In the genomic region with DNA sequence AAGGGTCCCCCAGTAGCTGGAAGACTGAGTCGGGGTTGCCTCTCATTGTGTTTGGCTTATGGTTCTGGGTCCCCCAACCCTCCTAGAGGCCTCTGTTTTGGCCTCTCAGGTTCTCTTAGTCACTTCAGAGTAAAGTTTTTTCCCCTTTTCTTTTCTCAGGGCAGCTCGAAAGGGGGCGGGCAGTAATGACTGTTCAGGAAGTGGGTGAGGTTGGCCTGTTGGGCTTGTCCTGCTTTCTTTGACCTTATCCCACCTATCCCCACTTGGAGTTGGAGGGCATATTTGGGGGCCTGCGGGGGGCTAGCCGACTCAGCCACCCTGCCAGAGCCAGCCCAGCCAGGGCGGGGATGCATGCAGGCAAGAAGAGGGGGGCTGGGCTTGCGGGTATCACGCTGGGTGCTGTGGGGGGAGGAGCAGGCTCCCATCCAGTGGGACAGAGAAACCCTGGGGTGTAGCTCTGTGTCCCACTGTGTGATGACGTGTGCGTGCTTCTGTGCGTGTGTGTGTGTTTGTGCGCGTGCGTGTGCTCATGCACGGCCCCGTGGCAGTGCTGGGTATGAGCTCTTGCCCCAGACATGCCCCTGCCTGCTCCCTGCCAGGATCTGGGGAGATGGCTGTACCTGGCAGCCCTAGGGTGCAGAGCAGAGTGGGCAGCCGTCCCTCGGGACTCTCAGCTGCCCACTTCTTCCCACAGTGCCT, we compare ENCODE assay signal across 8 cellular contexts. TPM values are rescaled to one million over a fixed set of nuclear protein-coding genes. Genes with fewer than 3 reads are reported as not detected.
A peak's percentile ranks its signal among the peaks of the same experiment; 100 is the strongest.
DNase-seq lines count a peak whose midpoint lies in the region; ATAC-seq, FAIRE-seq and TF ChIP-seq lines count a peak whose summit lies in the region.

No MANE protein-coding gene starts in this region.

- CTCF ChIA-PET in AG04450 (lab: Charles Lee) (interaction anchor here (2.0 kb wide), 1 partner anchor 9 kb away, joined by 22 read pairs; no protein-coding TSS in a partner anchor), GM12878 (lab: Yijun Ruan, JAX) (interaction anchor here (1.0 to 3.2 kb wide), 5 partner anchors 9 to 138 kb away, joined by 3 to 39 read pairs (median 10); partner anchors contain the start of genes GSK3A and POU2F2)

- no peaks in the 10 kb centered on the region for H3K27me3 ChIP-seq in AG04450 (ENCODE audit: control insufficient read depth, insufficient read depth, low read length)
- H3K27me3 ChIP-seq in GM12878 (replicated peaks in 1 of 2; ENCODE audit: control insufficient read depth in 2 of 2, insufficient read depth in 2 of 2, low read length in 1 of 2), result no peaks in the 10 kb centered on the region

- TF ChIP-seq POLR2A in GM12878 (IDR thresholded peaks at IDR 0.05; ENCODE audit: low read depth, low read length), result peak; percentile 78

- FAIRE-seq in GM12878 (lab: Jason Lieb, UNC), result peak; percentile 94

- H3K36me3 ChIP-seq in GM12878 (ENCODE audit: control insufficient read depth in 2 of 2, insufficient read depth in 2 of 2, low read length in 1 of 2), result peaks cover 3 to 19% of the 10 kb centered on the region in 2 experiments; a peak in 3 of 4 replicates

- RAD21 ChIA-PET in GM12878 (lab: Charles Lee; ENCODE audit: unreplicated experiment), result interaction anchor here (0.6 to 3.1 kb wide), 9 partner anchors 9 to 162 kb away, joined by 3 to 23 read pairs (median 5); partner anchors contain the start of gene GSK3A

- DNase-seq in AG04450 (ENCODE audit: low read depth, low spot score), result no peak
- peak; percentile 69 for DNase-seq in H4 (ENCODE audit: low spot score)
- DNase-seq in T-helper 22 cell (ENCODE audit: low read depth), result peak; percentile 74
- no peak for DNase-seq in GM12878 (ENCODE audit: low read depth, low spot score)
- peak; percentile 70 to 82 for DNase-seq in left colon
- DNase-seq in stimulated activated CD4-positive, alpha-beta T cell treated with anti-CD3 and anti-CD28 coated beads, TNF-alpha, amount 100 ng/mL, for 24 hours (ENCODE audit: low read depth in 3 of 3), result peak in 2 of 3 experiments; percentile 51 to 69

- no peak; a peak in 1 of 4 replicates for TF ChIP-seq EP300 in GM12878 (IDR thresholded peaks at IDR 0.05; ENCODE audit: borderline replicate concordance in 1 of 2, control insufficient read depth in 1 of 2, low read depth in 2 of 2, low read length in 2 of 2)

- H3K9me3 ChIP-seq in AG04450 (ENCODE audit: control insufficient read depth, insufficient read depth, low read length) (no peaks in the 10 kb centered on the region; the same call in 1 of the 2 replicates), GM12878 (replicated peaks; ENCODE audit: control insufficient read depth, insufficient read depth, low read length) (no peaks in the 10 kb centered on the region)

- peak overlapping the region; percentile 99 for H3K4me2 ChIP-seq in GM12878 (ENCODE audit: control insufficient read depth, insufficient read depth)

- H3K4me3 ChIP-seq in AG04450 (ENCODE audit: low read depth, low read length) (peak overlapping the region; percentile 89), GM12878 (peak overlapping the region; percentile 91)

- H3K4me1 ChIP-seq in GM12878 (ENCODE audit: control insufficient read depth, insufficient read depth, low read length), result peaks cover 25% of the 10 kb centered on the region

- peak overlapping the region; percentile 98 for H3K9ac ChIP-seq in GM12878 (ENCODE audit: control insufficient read depth, insufficient read depth, low read length)

- H4K20me1 ChIP-seq in GM12878 (ENCODE audit: control insufficient read depth, insufficient read depth), result no peaks in the 10 kb centered on the region; the same call in 1 of the 2 replicates

- ATAC-seq in GM12878, result peak; percentile 12
- peak; percentile 6 for ATAC-seq in left colon
- ATAC-seq in HG03139 (IDR thresholded peaks at IDR 0.05; ENCODE audit: unreplicated experiment), result no peak
- no peak for ATAC-seq in HG03439 (IDR thresholded peaks at IDR 0.05; ENCODE audit: unreplicated experiment)

- no peak for TF ChIP-seq CTCF in AG04450 (IDR thresholded peaks at IDR 0.05; ENCODE audit: low read depth, low read length)
- no peak for TF ChIP-seq CTCF in GM12878 (IDR thresholded peaks at IDR 0.05 in 2 of 3, conservative IDR thresholded peaks at IDR 0.05 in 1 of 3; ENCODE audit: control insufficient read depth in 2 of 3, extremely low read depth in 1 of 3, insufficient read depth in 1 of 3, low read depth in 3 of 3, low read length in 3 of 3)

- peak overlapping the region; percentile 88 for H3K27ac ChIP-seq in AG04450 (ENCODE audit: low read depth, low read length)
- peak overlapping the region; percentile 94 for H3K27ac ChIP-seq in GM12878 (ENCODE audit: control insufficient read depth, insufficient read depth)

- POLR2A ChIA-PET in AG04450 (lab: Yijun Ruan, JAX) (interaction anchor here (0.5 to 2.3 kb wide), 5 partner anchors 9 to 63 kb away, joined by 4 to 13 read pairs (median 8); no protein-coding TSS in a partner anchor), GM12878 (lab: Charles Lee) (interaction anchor here (1.0 to 3.2 kb wide), 11 partner anchors 9 to 141 kb away, joined by 3 to 24 read pairs (median 4); partner anchors contain the start of genes ERF, GSK3A and ZNF526)

- BruUV-seq in GM12878 (replicated peaks; lab: Mats Ljungman, UMichigan), result no TSS peak

- H3K79me2 ChIP-seq in GM12878 (ENCODE audit: control insufficient read depth, insufficient read depth, low read length), result peaks cover 27% of the 10 kb centered on the region

- TF ChIP-seq RAD21 in GM12878 (IDR thresholded peaks at IDR 0.05; ENCODE audit: insufficient read depth, low read depth, low read length), result no peak

- under 1% methylated on average over 18 of the region's 18 CpGs for WGBS in GM12878 (ENCODE audit: insufficient coverage, insufficient replicate concordance, low lambda C conversion rate, missing lambda C conversion rate)

- SMC1A ChIA-PET in GM12878 (lab: Charles Lee; ENCODE audit: uncharacterized antibody, unreplicated experiment), result interaction anchor here (1.0 to 3.2 kb wide), 7 partner anchors 9 to 157 kb away, joined by 3 to 24 read pairs (median 5); partner anchors contain the start of gene ERF

- H2AFZ ChIP-seq in GM12878 (ENCODE audit: control insufficient read depth, low read depth, low read length), result peak overlapping the region; percentile 50

- in situ Hi-C loops in GM12878 (cut with MboI), result no loop called here

- intact Hi-C loops in GM12878 (cut with micrococcal nuclease; ENCODE audit: unreplicated experiment) (no loop called here), left colon (cut with DNase I, micrococcal nuclease) (no loop called here)

RNA-seq across cellular contexts. Expression of gene CIC, which starts 1.4 kb away (rescaled TPM):
- polyA plus RNA-seq in AG04450 (2011; rRNA removed) (2.9 and 4.2 TPM in 2 replicates), GM12878 (2011; rRNA removed) (2.4 and 3.8 TPM in 2 replicates), GM12878 (2014; fragmentation: Illumina TruSeq; extraction: Trizol) (1.7 and 7.4 TPM in 2 replicates), GM12878 (2014; fragmentation: Nextera tagmentation; extraction: Ambion mirVana) (under 1 TPM; 0.18 to 0.24 TPM), GM12878 (2014; rRNA removed) (24.0 and 27.7 TPM in 2 replicates), GM12878 (2016; fragmentation: Nextera tagmentation; extraction: Ambion mirVana) (1 to 10 TPM; 6.9 to 8.1 TPM)
- polyA minus RNA-seq in AG04450 (2011; rRNA and poly(A)+ RNA removed), result 5.1 and 6.2 TPM in 2 replicates
- 10.8 and 12.1 TPM in 2 replicates for total RNA-seq in H4 (2014; rRNA removed; shearing (Covaris generic))
- total RNA-seq in GM12878 (2013; cell fraction: nucleolus; rRNA removed), result 33.3 and 49.5 TPM in 2 replicates
- total RNA-seq in GM12878 (2014; rRNA removed) (8.0 and 9.5 TPM in 2 replicates), GM12878 (2014; rRNA removed; fragmentation: Illumina TruSeq; extraction: Trizol) (4.3 and 6.5 TPM in 2 replicates), GM12878 (2021) (47.3 and 50.6 TPM in 2 replicates), left colon (10 to 100 TPM; 43.0 to 47.9 TPM)
- polyA plus RNA-seq in GM12878 (2011; ENCODE audit: low read depth), result 9.5 TPM
- polyA plus RNA-seq in GM12878 (2011; cell fraction: cytosol; rRNA removed), result 6.7 and 9.9 TPM in 2 replicates
- polyA plus RNA-seq in GM12878 (2011; cell fraction: nucleus; rRNA removed), result 76.7 and 94.7 TPM in 2 replicates
- polyA plus RNA-seq in GM12878 (2012), result 29.1 and 30.8 TPM in 2 replicates
- 2.1 and 9.8 TPM in 2 replicates for polyA minus RNA-seq in GM12878 (2011; rRNA and poly(A)+ RNA removed)
- polyA minus RNA-seq in GM12878 (2011; cell fraction: cytosol; rRNA and poly(A)+ RNA removed), result 10.2 and 11.2 TPM in 2 replicates
- 13.1 and 24.6 TPM in 2 replicates for polyA minus RNA-seq in GM12878 (2011; cell fraction: nucleus; rRNA and poly(A)+ RNA removed)

RNA-seq across cellular contexts. Expression of gene ERF, which starts 15.6 kb away (rescaled TPM):
- polyA plus RNA-seq in AG04450 (2011; rRNA removed), result 29.4 and 31.1 TPM in 2 replicates
- polyA minus RNA-seq in AG04450 (2011; rRNA and poly(A)+ RNA removed), result 45.7 and 49.3 TPM in 2 replicates
- 27.1 and 31.1 TPM in 2 replicates for total RNA-seq in H4 (2014; rRNA removed; shearing (Covaris generic))
- total RNA-seq in GM12878 (2013; cell fraction: nucleolus; rRNA removed), result 29.9 and 31.1 TPM in 2 replicates
- total RNA-seq in GM12878 (2014; rRNA removed), result 15.9 and 22.2 TPM in 2 replicates
- total RNA-seq in GM12878 (2014; rRNA removed; fragmentation: Illumina TruSeq; extraction: Trizol), result 12.1 and 12.8 TPM in 2 replicates
- total RNA-seq in GM12878 (2021), result 51.8 and 56.3 TPM in 2 replicates
- 3.6 TPM for polyA plus RNA-seq in GM12878 (2011; ENCODE audit: low read depth)
- polyA plus RNA-seq in GM12878 (2011; rRNA removed), result 15.1 and 34.5 TPM in 2 replicates
- 23.3 and 39.9 TPM in 2 replicates for polyA plus RNA-seq in GM12878 (2011; cell fraction: cytosol; rRNA removed)
- polyA plus RNA-seq in GM12878 (2011; cell fraction: nucleus; rRNA removed), result 164 and 188 TPM in 2 replicates
- 21.7 and 22.0 TPM in 2 replicates for polyA plus RNA-seq in GM12878 (2012)
- polyA plus RNA-seq in GM12878 (2014; fragmentation: Illumina TruSeq; extraction: Trizol), result 4.9 and 17.8 TPM in 2 replicates
- polyA plus RNA-seq in GM12878 (2014; fragmentation: Nextera tagmentation; extraction: Ambion mirVana), result under 1 TPM; 0.02 to 0.04 TPM
- 33.0 and 40.2 TPM in 2 replicates for polyA plus RNA-seq in GM12878 (2014; rRNA removed)
- polyA plus RNA-seq in GM12878 (2016; fragmentation: Nextera tagmentation; extraction: Ambion mirVana), result 1 to 10 TPM; 8.3 to 8.9 TPM
- polyA minus RNA-seq in GM12878 (2011; rRNA and poly(A)+ RNA removed), result 27.0 and 49.3 TPM in 2 replicates
- polyA minus RNA-seq in GM12878 (2011; cell fraction: cytosol; rRNA and poly(A)+ RNA removed), result 19.8 and 25.4 TPM in 2 replicates
- polyA minus RNA-seq in GM12878 (2011; cell fraction: nucleus; rRNA and poly(A)+ RNA removed), result 34.6 and 45.5 TPM in 2 replicates
- total RNA-seq in left colon, result 10 to 100 TPM; 40.8 to 50.1 TPM

RNA-seq across cellular contexts. Expression of gene GSK3A, which starts 28.1 kb away (rescaled TPM):
- 20.1 and 27.3 TPM in 2 replicates for polyA plus RNA-seq in AG04450 (2011; rRNA removed)
- polyA minus RNA-seq in AG04450 (2011; rRNA and poly(A)+ RNA removed), result 20.9 and 28.6 TPM in 2 replicates
- 29.8 and 30.6 TPM in 2 replicates for total RNA-seq in H4 (2014; rRNA removed; shearing (Covaris generic))
- 7.7 and 11.1 TPM in 2 replicates for total RNA-seq in GM12878 (2013; cell fraction: nucleolus; rRNA removed)
- total RNA-seq in GM12878 (2014; rRNA removed), result 11.5 and 15.0 TPM in 2 replicates
- 15.3 and 15.8 TPM in 2 replicates for total RNA-seq in GM12878 (2014; rRNA removed; fragmentation: Illumina TruSeq; extraction: Trizol)
- 35.6 and 38.6 TPM in 2 replicates for total RNA-seq in GM12878 (2021)
- polyA plus RNA-seq in GM12878 (2011; ENCODE audit: low read depth), result 12.6 TPM
- polyA plus RNA-seq in GM12878 (2011; rRNA removed), result 17.5 and 41.3 TPM in 2 replicates
- polyA plus RNA-seq in GM12878 (2011; cell fraction: cytosol; rRNA removed), result 44.7 and 48.5 TPM in 2 replicates
- polyA plus RNA-seq in GM12878 (2011; cell fraction: nucleus; rRNA removed), result 32.0 and 39.9 TPM in 2 replicates
- polyA plus RNA-seq in GM12878 (2012), result 24.5 and 27.4 TPM in 2 replicates
- polyA plus RNA-seq in GM12878 (2014; fragmentation: Illumina TruSeq; extraction: Trizol), result 35.2 and 47.9 TPM in 2 replicates
- polyA plus RNA-seq in GM12878 (2014; fragmentation: Nextera tagmentation; extraction: Ambion mirVana), result 1 to 10 TPM in 1 of 2 experiments, under 1 TPM in 1; 1.00 to 1.2 TPM
- polyA plus RNA-seq in GM12878 (2014; rRNA removed), result 40.9 and 48.8 TPM in 2 replicates
- polyA plus RNA-seq in GM12878 (2016; fragmentation: Nextera tagmentation; extraction: Ambion mirVana), result 10 to 100 TPM in 1 of 2 experiments, 1 to 10 TPM in 1; 3.8 to 11.4 TPM
- polyA minus RNA-seq in GM12878 (2011; rRNA and poly(A)+ RNA removed), result 18.6 and 31.7 TPM in 2 replicates
- polyA minus RNA-seq in GM12878 (2011; cell fraction: cytosol; rRNA and poly(A)+ RNA removed), result 14.7 and 17.7 TPM in 2 replicates
- 4.2 and 6.6 TPM in 2 replicates for polyA minus RNA-seq in GM12878 (2011; cell fraction: nucleus; rRNA and poly(A)+ RNA removed)
- 10 to 100 TPM; 40.9 to 43.3 TPM for total RNA-seq in left colon

RNA-seq across cellular contexts. Expression of gene PRR19, which starts 31.4 kb away (rescaled TPM):
- 0.40 and 0.92 TPM in 2 replicates for polyA plus RNA-seq in AG04450 (2011; rRNA removed)
- 0.43 and 0.74 TPM in 2 replicates for polyA minus RNA-seq in AG04450 (2011; rRNA and poly(A)+ RNA removed)
- 0.16 and 1.4 TPM in 2 replicates for total RNA-seq in H4 (2014; rRNA removed; shearing (Covaris generic))
- 0.19 TPM in 1 of 2 replicates, not detected in the other for total RNA-seq in GM12878 (2013; cell fraction: nucleolus; rRNA removed)
- 0.73 and 0.82 TPM in 2 replicates for total RNA-seq in GM12878 (2014; rRNA removed)
- total RNA-seq in GM12878 (2014; rRNA removed; fragmentation: Illumina TruSeq; extraction: Trizol), result 0.18 and 0.31 TPM in 2 replicates
- 0.80 and 1.4 TPM in 2 replicates for total RNA-seq in GM12878 (2021)
- 0.29 TPM for polyA plus RNA-seq in GM12878 (2011; ENCODE audit: low read depth)
- polyA plus RNA-seq in GM12878 (2011; rRNA removed), result 0.15 TPM in 1 of 2 replicates, not detected in the other
- 0.50 and 0.55 TPM in 2 replicates for polyA plus RNA-seq in GM12878 (2011; cell fraction: cytosol; rRNA removed)
- polyA plus RNA-seq in GM12878 (2011; cell fraction: nucleus; rRNA removed), result 0.38 and 0.43 TPM in 2 replicates
- 0.38 and 0.49 TPM in 2 replicates for polyA plus RNA-seq in GM12878 (2012)
- polyA plus RNA-seq in GM12878 (2014; fragmentation: Illumina TruSeq; extraction: Trizol), result 0.11 and 0.43 TPM in 2 replicates
- polyA plus RNA-seq in GM12878 (2014; fragmentation: Nextera tagmentation; extraction: Ambion mirVana), result under 1 TPM in 1 of 2 experiments, not detected in 1; 0.09 TPM
- 0.81 and 1.7 TPM in 2 replicates for polyA plus RNA-seq in GM12878 (2014; rRNA removed)
- polyA plus RNA-seq in GM12878 (2016; fragmentation: Nextera tagmentation; extraction: Ambion mirVana), result 1 to 10 TPM; 1.1 to 1.7 TPM
- polyA minus RNA-seq in GM12878 (2011; rRNA and poly(A)+ RNA removed), result 0.21 and 0.37 TPM in 2 replicates
- polyA minus RNA-seq in GM12878 (2011; cell fraction: cytosol; rRNA and poly(A)+ RNA removed), result not detected in 2 replicates
- not detected in 2 replicates for polyA minus RNA-seq in GM12878 (2011; cell fraction: nucleus; rRNA and poly(A)+ RNA removed)
- under 1 TPM; 0.49 to 0.50 TPM for total RNA-seq in left colon

RNA-seq across cellular contexts. Expression of gene PAFAH1B3, which starts 31.9 kb away (rescaled TPM):
- polyA plus RNA-seq in AG04450 (2011; rRNA removed) (34.7 and 38.0 TPM in 2 replicates), GM12878 (2011; rRNA removed) (8.8 and 30.5 TPM in 2 replicates), GM12878 (2014; fragmentation: Illumina TruSeq; extraction: Trizol) (15.2 and 46.6 TPM in 2 replicates), GM12878 (2014; fragmentation: Nextera tagmentation; extraction: Ambion mirVana) (10 to 100 TPM in 1 of 2 experiments, 1 to 10 TPM in 1; 6.2 to 23.1 TPM), GM12878 (2014; rRNA removed) (56.1 and 66.2 TPM in 2 replicates), GM12878 (2016; fragmentation: Nextera tagmentation; extraction: Ambion mirVana) (10 to 100 TPM; 77.7 to 79.6 TPM)
- 67.8 and 83.0 TPM in 2 replicates for polyA minus RNA-seq in AG04450 (2011; rRNA and poly(A)+ RNA removed)
- total RNA-seq in H4 (2014; rRNA removed; shearing (Covaris generic)), result 78.5 and 112 TPM in 2 replicates
- 5.1 and 6.4 TPM in 2 replicates for total RNA-seq in GM12878 (2013; cell fraction: nucleolus; rRNA removed)
- total RNA-seq in GM12878 (2014; rRNA removed) (57.7 and 78.6 TPM in 2 replicates), GM12878 (2014; rRNA removed; fragmentation: Illumina TruSeq; extraction: Trizol) (32.0 and 41.3 TPM in 2 replicates), GM12878 (2021) (68.8 and 72.9 TPM in 2 replicates), left colon (10 to 100 TPM; 25.9 to 40.5 TPM)
- polyA plus RNA-seq in GM12878 (2011; ENCODE audit: low read depth), result 20.5 TPM
- 57.1 and 73.1 TPM in 2 replicates for polyA plus RNA-seq in GM12878 (2011; cell fraction: cytosol; rRNA removed)
- polyA plus RNA-seq in GM12878 (2011; cell fraction: nucleus; rRNA removed), result 43.1 and 44.9 TPM in 2 replicates
- polyA plus RNA-seq in GM12878 (2012), result 29.8 and 33.2 TPM in 2 replicates
- polyA minus RNA-seq in GM12878 (2011; rRNA and poly(A)+ RNA removed), result 18.4 and 30.6 TPM in 2 replicates
- 14.2 and 19.0 TPM in 2 replicates for polyA minus RNA-seq in GM12878 (2011; cell fraction: cytosol; rRNA and poly(A)+ RNA removed)
- polyA minus RNA-seq in GM12878 (2011; cell fraction: nucleus; rRNA and poly(A)+ RNA removed), result 8.0 and 13.3 TPM in 2 replicates

Comparison
In these comparisons a context has a peak if more than half of its experiments do, and no peak if none do; other contexts are left out.
1. DNase-seq: peak in H4 (single experiment), T-helper 22 cell (single experiment), left colon (2 of 2) and stimulated activated CD4-positive, alpha-beta T cell treated with anti-CD3 and anti-CD28 coated beads, TNF-alpha, amount 100 ng/mL, for 24 hours (2 of 3); none in AG04450 (single experiment) and GM12878 (single experiment).
2. ATAC-seq: peak in GM12878 (single experiment) and left colon (single experiment); none in HG03139 (single experiment) and HG03439 (single experiment).